In genomic region chr12:125772403-125772802, GRCh38 we compare ENCODE assay signal across 22 cellular contexts.
"Had no signal": no experiment of that assay in that cellular context is flagged by ENCODE, and none has a peak within 500 bp of the region (broad histone marks: within the 10 kb centered on the region; RNA-seq: fewer than 3 reads in every experiment).

No MANE protein-coding gene starts in this region.

- H3K4me1 ChIP-seq: colonic mucosa, esophagus muscularis mucosa, esophagus squamous epithelium, foreskin keratinocyte, gastrocnemius medialis, gastroesophageal sphincter, heart left ventricle, heart right ventricle had no signal

- H3K4me2 ChIP-seq: hepatocyte had no signal

- FAIRE-seq: endometrium, endothelial cell of umbilical vein, frontal cortex had no signal

- H3K36me3 ChIP-seq: colonic mucosa, esophagus muscularis mucosa, esophagus squamous epithelium, gastrocnemius medialis, gastroesophageal sphincter, heart left ventricle, heart right ventricle had no signal

- H3K9me3 ChIP-seq: colonic mucosa, esophagus squamous epithelium, gastrocnemius medialis had no signal

- H3K27me3 ChIP-seq: colonic mucosa, esophagus muscularis mucosa, esophagus squamous epithelium, foreskin keratinocyte, gastrocnemius medialis, gastroesophageal sphincter, hepatocyte had no signal

- ATAC-seq: effector memory CD8-positive, alpha-beta T cell; foreskin keratinocyte; gastrocnemius medialis; gastroesophageal sphincter; heart left ventricle; heart right ventricle had no signal

- DNase-seq: colonic mucosa; cortex of kidney; dermis blood vessel endothelial cell; effector CD4-positive, alpha-beta T cell; effector CD8-positive, alpha-beta T cell; effector memory CD4-positive, alpha-beta T cell; effector memory CD8-positive, alpha-beta T cell; esophagus squamous epithelium; foreskin fibroblast; foreskin keratinocyte; gastrocnemius medialis; heart left ventricle; heart right ventricle had no signal

- H2AFZ ChIP-seq: hepatocyte had no signal

- H3K4me3 ChIP-seq: colonic mucosa, coronary artery, dorsolateral prefrontal cortex, esophagus muscularis mucosa, esophagus squamous epithelium, gastrocnemius medialis, gastroesophageal sphincter, heart left ventricle, heart right ventricle, hepatocyte had no signal

- H3K27ac ChIP-seq: colonic mucosa, coronary artery, dorsolateral prefrontal cortex, epithelial cell of prostate, esophagus muscularis mucosa, esophagus squamous epithelium, foreskin keratinocyte, gastrocnemius medialis, gastroesophageal sphincter, heart left ventricle, heart right ventricle, hepatocyte had no signal

- H3K79me2 ChIP-seq: hepatocyte had no signal
